ENCODE assay signal across 8 cellular contexts in the genomic region with DNA sequence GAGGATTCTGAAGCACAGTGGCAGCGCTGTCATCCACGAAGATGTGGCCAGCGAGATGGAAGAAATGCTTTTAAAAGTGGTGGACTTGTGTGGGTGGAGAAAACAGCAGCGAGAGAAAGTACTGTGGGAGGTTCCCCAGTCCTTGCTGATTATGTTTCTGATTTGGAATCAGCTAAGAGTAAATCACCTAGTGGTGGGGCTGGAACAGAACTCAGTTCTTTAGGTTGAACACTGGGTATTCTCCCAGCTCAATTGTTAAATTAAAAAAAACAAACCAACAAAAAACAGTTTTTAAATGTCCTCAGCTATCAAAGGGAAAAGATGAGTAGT. TPM values are rescaled to one million over a fixed set of nuclear protein-coding genes. Genes with fewer than 3 reads are reported as not detected.
DNase-seq lines count a peak whose midpoint lies in the region; ATAC-seq, FAIRE-seq and TF ChIP-seq lines count a peak whose summit lies in the region.

No MANE protein-coding gene starts in this region.

- CTCF ChIA-PET in AG04449 (lab: Yijun Ruan, JAX), result interaction anchor here (1.0 to 1.1 kb wide), 2 partner anchors 421 to 467 kb away, joined by 3 read pairs; no protein-coding TSS in a partner anchor

- peak overlapping the region; percentile 88 for H3K4me3 ChIP-seq in AG04449 (ENCODE audit: low read depth, low read length)
- H3K4me3 ChIP-seq in SK-N-MC, result peak overlapping the region; percentile 78

- H3K4me1 Mint-ChIP-seq in neural crest cell, result peaks cover 27% of the 10 kb centered on the region

- H3K4me3 Mint-ChIP-seq in neural crest cell, result peak overlapping the region; percentile 85

- POLR2A ChIA-PET in AG04449 (lab: Yijun Ruan, JAX), result no interaction called here

- DNase-seq in AG04449 (ENCODE audit: low read depth, low spot score) (no peak), GM18507 (ENCODE audit: extremely low spot score, insufficient read length, low read depth) (no peak), SK-N-MC (ENCODE audit: low read depth, low spot score) (no peak), epithelial cell of prostate (ENCODE audit: low read depth, low spot score) (no peak), neural crest cell (ENCODE audit: low read depth, low spot score) (no peak), superior temporal gyrus (ENCODE audit: extremely low spot score) (no peak), COR-L47 (lab: John Stamatoyannopoulos, UW) (no peak)

- no peak overlapping the region for H3K27ac ChIP-seq in SK-N-MC
- peak overlapping the region; percentile 74 for H3K27ac ChIP-seq in epithelial cell of prostate

- H3K36me3 ChIP-seq in SK-N-MC (ENCODE audit: insufficient read depth, low read length), result peaks cover 28% of the 10 kb centered on the region

- peaks cover 11% of the 10 kb centered on the region for H3K36me3 Mint-ChIP-seq in neural crest cell (ENCODE audit: low read depth)

- peak overlapping the region; percentile 0 for H3K27ac Mint-ChIP-seq in neural crest cell (ENCODE audit: unreplicated experiment)

- no peak for TF ChIP-seq CTCF in AG04449 (IDR thresholded peaks at IDR 0.05; ENCODE audit: insufficient read depth, low read length, missing control alignments)
- peak; percentile 52 for TF ChIP-seq CTCF in neural crest cell (conservative IDR thresholded peaks at IDR 0.05)

- H3K9me3 ChIP-seq in SK-N-MC (ENCODE audit: low read depth, low read length), result no peaks in the 10 kb centered on the region

- peak; percentile 32 for ATAC-seq in HG03025 (IDR thresholded peaks at IDR 0.05; ENCODE audit: low FRiP score, unreplicated experiment)

- peak; percentile 26 for FAIRE-seq in GM18507 (lab: Jason Lieb, UNC)

- H3K9me3 Mint-ChIP-seq in neural crest cell, result no peaks in the 10 kb centered on the region

- H3K27me3 Mint-ChIP-seq in neural crest cell (ENCODE audit: low read depth), result peaks cover 50% of the 10 kb centered on the region

- H3K9ac ChIP-seq in SK-N-MC (ENCODE audit: insufficient read length), result peak overlapping the region; percentile 87

RNA-seq across cellular contexts. Expression of a gene that starts 0.5 kb away (rescaled TPM):
- total RNA-seq in neural crest cell, result 47.5 and 52.9 TPM in 2 replicates
